Comparison of ENCODE assay signal across 8 cellular contexts in the genomic region with DNA sequence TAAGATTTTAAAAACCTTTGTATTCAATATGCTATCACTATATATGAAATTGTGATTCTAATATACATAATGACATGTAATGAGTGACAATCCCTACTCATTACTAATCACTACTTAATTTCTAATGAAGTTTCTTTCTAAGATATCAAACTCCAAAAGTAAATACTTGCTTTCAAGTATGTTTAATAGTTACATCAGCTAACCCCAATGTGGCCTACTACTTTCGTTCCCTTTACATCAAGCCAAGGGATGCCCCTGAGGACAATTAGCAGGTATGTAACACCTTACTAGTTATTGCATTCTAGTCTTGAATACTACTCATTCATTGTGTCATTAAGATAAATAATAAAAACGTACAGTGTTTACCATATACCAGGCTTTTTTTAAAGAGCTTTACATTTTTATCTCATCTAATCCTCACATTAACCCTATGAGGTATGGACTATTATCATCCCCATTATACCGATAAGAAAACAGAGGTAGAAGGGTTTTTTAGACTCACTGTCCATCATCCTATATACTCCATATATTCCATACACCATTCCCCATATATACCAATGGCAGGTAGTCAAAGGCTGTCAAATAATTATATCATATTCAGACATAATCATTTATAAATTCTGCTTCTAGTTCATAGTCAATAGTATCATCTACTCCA. TPM values are rescaled to one million over a fixed set of nuclear protein-coding genes. Genes with fewer than 3 reads are reported as not detected.
DNase-seq lines count a peak whose midpoint lies in the region; ATAC-seq and TF ChIP-seq lines count a peak whose summit lies in the region.

No MANE protein-coding gene starts in this region.

- BruUV-seq in MCF 10A (replicated peaks; lab: Mats Ljungman, UMichigan), result no TSS peak

- intact Hi-C loops in MCF 10A (cut with micrococcal nuclease), result no loop called here

- DNase-seq in MCF 10A (ENCODE audit: unreplicated experiment) (no peak), activated gamma-delta T cell (lab: John Stamatoyannopoulos, UW) (no peak), NCI-H1417 (lab: John Stamatoyannopoulos, UW) (no peak), mesenteric fat pad (ENCODE audit: low spot score) (no peak)

- peak overlapping the region; percentile 100 for H3K4me3 Mint-ChIP-seq in MCF 10A (ENCODE audit: unreplicated experiment)

- ATAC-seq in GM21423 (IDR thresholded peaks at IDR 0.05; ENCODE audit: unreplicated experiment), result no peak

- peak overlapping the region; percentile 100 for H3K27ac Mint-ChIP-seq in MCF 10A (ENCODE audit: low read depth, unreplicated experiment)

- H3K4me1 ChIP-seq in HUES6 (ENCODE audit: control insufficient read depth, insufficient read depth, low read length) (peaks cover 6% of the 10 kb centered on the region), mononuclear cell (ENCODE audit: insufficient read depth, low read length) (peaks cover 29% of the 10 kb centered on the region)

- TF ChIP-seq CTCF in 22Rv1 (IDR thresholded peaks at IDR 0.05) (no peak), MCF 10A (IDR thresholded peaks at IDR 0.05; ENCODE audit: unreplicated experiment) (no peak)

- H3K27me3 ChIP-seq in HUES6 (ENCODE audit: control insufficient read depth, insufficient read depth, low read length) (no peaks in the 10 kb centered on the region), mononuclear cell (ENCODE audit: insufficient read depth, low read length) (no peaks in the 10 kb centered on the region)

- H3K4me1 Mint-ChIP-seq in MCF 10A (ENCODE audit: insufficient read depth, unreplicated experiment), result peaks cover 26% of the 10 kb centered on the region

- no peaks in the 10 kb centered on the region for H3K27me3 Mint-ChIP-seq in MCF 10A (ENCODE audit: insufficient read depth, unreplicated experiment)

- POLR2A ChIA-PET in MCF 10A (lab: Yijun Ruan, JAX), result interaction anchor here (0.6 to 8.7 kb wide), 33 partner anchors 9 to 1231 kb away, joined by 3 to 182 read pairs (median 5); a partner anchor contains a TSS

- peaks cover 67% of the 10 kb centered on the region for H3K36me3 ChIP-seq in HUES6 (ENCODE audit: control insufficient read depth, insufficient read depth, low read length)

- peak overlapping the region; percentile 22 for H3K9ac ChIP-seq in HUES6 (ENCODE audit: low read length)

- H3K9me3 Mint-ChIP-seq in MCF 10A (ENCODE audit: unreplicated experiment), result no peaks in the 10 kb centered on the region

- peaks cover 98% of the 10 kb centered on the region for H3K36me3 Mint-ChIP-seq in MCF 10A (ENCODE audit: insufficient read depth, unreplicated experiment)

- H3K4me3 ChIP-seq in HUES6 (ENCODE audit: low read depth, low read length), result peak overlapping the region; percentile 94
- H3K4me3 ChIP-seq in mononuclear cell (ENCODE audit: low read length), result peak overlapping the region; percentile 100

- CTCF ChIA-PET in MCF 10A (lab: Yijun Ruan, JAX), result interaction anchor here (0.6 to 5.1 kb wide), 20 partner anchors 9 to 547 kb away, joined by 3 to 43 read pairs (median 6); a partner anchor contains a TSS

- H3K27ac ChIP-seq in 22Rv1 (0 out of 2 replicates have a peak overlapping the region, but pooled peaks have one; percentile 3), HUES6 (ENCODE audit: low read depth, low read length) (no peak overlapping the region)

- H3K9me3 ChIP-seq in HUES6 (ENCODE audit: control insufficient read depth, insufficient read depth, low read depth, low read length) (no peaks in the 10 kb centered on the region), mononuclear cell (ENCODE audit: low read depth, low read length) (no peaks in the 10 kb centered on the region)

RNA-seq across cellular contexts. Expression of a gene that starts 4.2 kb away (rescaled TPM):
- total RNA-seq in MCF 10A (2022) (86.0 and 94.8 TPM in 2 replicates), mononuclear cell (206 TPM), mesenteric fat pad (132 TPM)

RNA-seq across cellular contexts. Expression of a gene that starts 47.7 kb away (rescaled TPM):
- total RNA-seq in MCF 10A (2022), result 65.9 and 75.9 TPM in 2 replicates
- under 0.01 TPM for total RNA-seq in mononuclear cell
- total RNA-seq in mesenteric fat pad, result 3.5 TPM

Comparison
In these comparisons a context has a peak if more than half of its experiments do, and no peak if none do; other contexts are left out.
1. RNA of a gene that starts 47.7 kb away (total RNA-seq): 65.9 to 75.9 TPM in MCF 10A; 3.5 TPM in mesenteric fat pad (single experiment) and under 0.01 TPM in mononuclear cell (single experiment); every median in the first group is over 10 times any median in the second.